8 cellular contexts compared by ENCODE assay signal in genomic region chr9:89442981-89443817, GRCh38. TPM values are rescaled to one million over a fixed set of nuclear protein-coding genes. Genes with fewer than 3 reads are reported as not detected.
DNase-seq lines count a peak whose midpoint lies in the region; ATAC-seq and TF ChIP-seq lines count a peak whose summit lies in the region.

No MANE protein-coding gene starts in this region.

- ATAC-seq in GM21619 (IDR thresholded peaks at IDR 0.05; ENCODE audit: unreplicated experiment), result peak; percentile 54
- ATAC-seq in HG03135 (IDR thresholded peaks at IDR 0.05; ENCODE audit: unreplicated experiment), result no peak

- peaks cover 50% of the 10 kb centered on the region for H3K79me1 ChIP-seq in mesenchymal stem cell (replicated peaks; ENCODE audit: low read length, poor library complexity, severe bottlenecking)

- no peak overlapping the region for H2BK5ac ChIP-seq in mesenchymal stem cell (ENCODE audit: low read depth, low read length, poor library complexity, severe bottlenecking)

- peak overlapping the region; percentile 45 for H3K4me3 ChIP-seq in OCI-LY7 (ENCODE audit: low read depth, low read length, poor library complexity, severe bottlenecking)
- no peak overlapping the region for H3K4me3 ChIP-seq in mesenchymal stem cell (ENCODE audit: insufficient read depth in 1 of 2, low read depth in 1 of 2, low read length in 2 of 2)

- DNase-seq in GM10266 (ENCODE audit: extremely low spot score), result peak; percentile 58
- DNase-seq in OCI-LY7 (ENCODE audit: low spot score), result no peak
- DNase-seq in mesenchymal stem cell, result peak; percentile 64
- no peak for DNase-seq in hepatic stellate cell (ENCODE audit: low spot score)
- no peak for DNase-seq in NCI-H128 (lab: John Stamatoyannopoulos, UW; ENCODE audit: unreplicated experiment)
- DNase-seq in 8988T, result no peak

- no peaks in the 10 kb centered on the region for H3K9me2 ChIP-seq in OCI-LY7 (ENCODE audit: insufficient read depth, low read length)

- H3K27ac ChIP-seq in OCI-LY7 (ENCODE audit: low read depth, low read length, poor library complexity, severe bottlenecking), result peak overlapping the region; percentile 49
- H3K27ac ChIP-seq in mesenchymal stem cell (ENCODE audit: low read length, poor library complexity, severe bottlenecking), result no peak overlapping the region

- intact Hi-C loops in OCI-LY7 (cut with micrococcal nuclease; ENCODE audit: unreplicated experiment), result loop anchor here (1.0 kb wide), 1 partner anchor 55 kb away; the partner anchor contains the start of gene SEMA4D

- POLR2A ChIA-PET in OCI-LY7 (lab: Charles Lee), result interaction anchor here (1.5 kb wide), 1 partner anchor 106 kb away, joined by 4 read pairs; no protein-coding TSS in a partner anchor

- TF ChIP-seq CTCF in GM10266 (IDR thresholded peaks at IDR 0.05; ENCODE audit: control insufficient read depth, insufficient read depth, low read depth, missing control alignments), result no peak
- no peak for TF ChIP-seq CTCF in OCI-LY7 (conservative IDR thresholded peaks at IDR 0.05; ENCODE audit: low read length)

- peak overlapping the region in 1 of 2 experiments; percentile 73 for H2BK12ac ChIP-seq in mesenchymal stem cell (ENCODE audit: low read length in 2 of 2)

- no peak overlapping the region for H3K23ac ChIP-seq in mesenchymal stem cell (ENCODE audit: low read length in 2 of 2)

- no peaks in the 10 kb centered on the region for H3K36me3 ChIP-seq in OCI-LY7 (ENCODE audit: insufficient read depth, low read length)
- H3K36me3 ChIP-seq in mesenchymal stem cell (ENCODE audit: control insufficient read depth in 1 of 2, insufficient read depth in 2 of 2, low read depth in 1 of 2, low read length in 2 of 2), result peaks cover 0 to 31% of the 10 kb centered on the region in 2 experiments

- no peak overlapping the region for H2BK120ac ChIP-seq in mesenchymal stem cell (ENCODE audit: low read depth, low read length)

- peak overlapping the region; percentile 19 for H4K8ac ChIP-seq in mesenchymal stem cell (ENCODE audit: low read length)

- H4K91ac ChIP-seq in mesenchymal stem cell (ENCODE audit: low read length), result peak overlapping the region; percentile 6

- CTCF ChIA-PET in OCI-LY7 (lab: Charles Lee; ENCODE audit: unreplicated experiment), result interaction anchor here (1.3 kb wide), 1 partner anchor 14 kb away, joined by 7 read pairs; no protein-coding TSS in a partner anchor

- peaks cover 4% of the 10 kb centered on the region; the same call in 1 of the 2 replicates for H4K20me1 ChIP-seq in OCI-LY7 (ENCODE audit: insufficient read depth, low read length)

- H3K9me3 ChIP-seq in OCI-LY7 (ENCODE audit: low read length) (no peaks in the 10 kb centered on the region), mesenchymal stem cell (ENCODE audit: control insufficient read depth, low read length) (no peaks in the 10 kb centered on the region)

- BruUV-seq in OCI-LY7 (replicated peaks; lab: Mats Ljungman, UMichigan), result no TSS peak

- H3K4me2 ChIP-seq in OCI-LY7 (ENCODE audit: low read length) (peak overlapping the region; percentile 58), mesenchymal stem cell (ENCODE audit: low read length, poor library complexity, severe bottlenecking) (no peak overlapping the region)

- H3K9ac ChIP-seq in mesenchymal stem cell (ENCODE audit: low read length), result no peak overlapping the region

- peak overlapping the region in 1 of 2 experiments; percentile 30 for H3K4ac ChIP-seq in mesenchymal stem cell (ENCODE audit: low read depth in 1 of 2, low read length in 2 of 2)

- WGBS in mesenchymal stem cell, result 79% methylated on average over 22 of the region's 22 CpGs

- peak overlapping the region in 1 of 2 experiments; percentile 54 for H3K18ac ChIP-seq in mesenchymal stem cell (ENCODE audit: low read depth in 1 of 2, low read length in 2 of 2)

- H2BK15ac ChIP-seq in mesenchymal stem cell (ENCODE audit: low read depth, poor library complexity, severe bottlenecking), result no peak overlapping the region

- H3K4me1 ChIP-seq in OCI-LY7 (ENCODE audit: insufficient read depth, low read length, poor library complexity, severe bottlenecking), result peaks cover 71% of the 10 kb centered on the region
- peaks cover 29% of the 10 kb centered on the region for H3K4me1 ChIP-seq in mesenchymal stem cell (ENCODE audit: control insufficient read depth, insufficient read depth, low read depth, low read length)

- no peaks in the 10 kb centered on the region for H3K79me2 ChIP-seq in OCI-LY7 (ENCODE audit: insufficient read depth, low read depth, low read length)

- H3K14ac ChIP-seq in mesenchymal stem cell (ENCODE audit: low read length in 2 of 2), result peak overlapping the region in 1 of 2 experiments; percentile 37

- H3K27me3 ChIP-seq in mesenchymal stem cell (ENCODE audit: control insufficient read depth in 1 of 2, insufficient read depth in 1 of 2, low read length in 2 of 2), result peaks cover 0 to 9% of the 10 kb centered on the region in 2 experiments

- no peak overlapping the region for H2AK5ac ChIP-seq in mesenchymal stem cell (ENCODE audit: low read length, severe bottlenecking)

- H2AFZ ChIP-seq in OCI-LY7 (ENCODE audit: low read length), result no peak overlapping the region
- no peak overlapping the region for H2AFZ ChIP-seq in mesenchymal stem cell (ENCODE audit: low read depth, low read length)

RNA-seq across cellular contexts. Expression of gene SEMA4D, which starts 54.7 kb away (rescaled TPM):
- 28.5 and 33.7 TPM in 2 replicates for total RNA-seq in OCI-LY7 (2014; rRNA removed; shearing (Covaris generic))
- total RNA-seq in OCI-LY7 (2022), result 52.8 and 60.5 TPM in 2 replicates
- polyA plus RNA-seq in mesenchymal stem cell (2013, experiment 1 of 2), result 3.2 TPM
- 3.2 TPM for polyA plus RNA-seq in mesenchymal stem cell (2013, experiment 2 of 2)

Comparison
In these comparisons a context has a peak if more than half of its experiments do, and no peak if none do; other contexts are left out.
1. DNase-seq: peak in GM10266 (single experiment) and mesenchymal stem cell (single experiment); none in OCI-LY7 (single experiment), hepatic stellate cell (single experiment), NCI-H128 (single experiment) and 8988T (single experiment).